ENCODE assay signal across 8 cellular contexts in the genomic region with DNA sequence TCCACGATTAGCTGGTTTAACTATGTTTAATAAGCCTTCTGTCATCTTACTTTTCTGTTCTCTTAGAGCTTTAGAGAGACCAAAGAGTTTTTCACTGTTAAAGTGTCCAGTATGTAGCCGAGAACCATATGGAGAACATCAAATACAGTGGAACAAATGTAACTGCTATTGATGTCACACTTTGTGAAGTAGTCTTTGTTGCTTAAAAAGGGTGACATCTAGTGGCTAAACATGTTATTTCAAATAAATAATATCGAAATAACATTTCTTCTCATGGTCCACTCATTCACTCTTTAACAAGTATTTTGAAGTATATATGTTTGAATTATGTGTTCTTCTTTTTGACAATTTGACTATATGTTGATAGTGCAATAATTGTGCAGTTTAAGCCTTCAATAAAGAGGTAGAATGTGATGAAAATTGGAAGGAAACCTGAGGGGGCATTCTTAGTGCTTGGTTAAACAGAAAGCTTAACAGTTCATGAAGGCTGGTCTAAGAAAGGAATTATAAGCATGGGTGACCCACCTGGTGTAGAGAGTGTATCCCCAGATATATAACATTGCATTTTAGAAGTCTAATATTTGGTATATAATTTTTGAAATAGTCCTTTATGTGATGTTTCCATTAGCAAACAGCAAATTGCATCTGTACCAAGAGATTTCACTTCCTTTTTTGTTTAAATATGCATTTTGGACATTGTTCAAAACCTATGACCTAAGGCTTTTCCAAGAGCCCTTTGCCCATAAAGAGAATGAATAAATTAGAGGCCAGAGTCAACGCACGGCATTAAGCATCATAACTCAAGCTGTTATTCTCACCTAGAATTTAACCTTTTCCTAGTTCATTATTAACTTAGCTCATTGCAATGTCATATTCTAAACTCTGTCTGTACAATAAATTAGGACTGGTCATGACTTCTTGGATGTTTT.
A peak's percentile ranks its signal among the peaks of the same experiment; 100 is the strongest.
DNase-seq lines count a peak whose midpoint lies in the region; ATAC-seq and TF ChIP-seq lines count a peak whose summit lies in the region.

No MANE protein-coding gene starts in this region.

- no peak for DNase-seq in CD4-positive, alpha-beta T cell
- DNase-seq in NCI-H69 (lab: John Stamatoyannopoulos, UW) = peak; percentile 21
- peak; percentile 21 to 33 for DNase-seq in dermis microvascular lymphatic vessel endothelial cell (ENCODE audit: low read depth in 2 of 2)
- no peak for DNase-seq in neural crest cell (ENCODE audit: low read depth, low spot score)
- DNase-seq in NCI-H524 treated with DMSO at 0.1 percent for 48 hours (lab: John Stamatoyannopoulos, UW) = no peak
- no peak for DNase-seq in stimulated activated CD4-positive, alpha-beta T cell treated with anti-CD3 and anti-CD28 coated beads, Interleukin-1b, Interleukin-23, amount 100 ng/mL, for 48 hours

- H3K36me3 Mint-ChIP-seq in CD4-positive, alpha-beta T cell (ENCODE audit: low read depth) = no peaks in the 10 kb centered on the region
- no peaks in the 10 kb centered on the region for H3K36me3 Mint-ChIP-seq in neural crest cell (ENCODE audit: low read depth)

- no peaks in the 10 kb centered on the region for H3K9me3 Mint-ChIP-seq in CD4-positive, alpha-beta T cell
- no peaks in the 10 kb centered on the region for H3K9me3 Mint-ChIP-seq in neural crest cell

- intact Hi-C loops in CD4-positive, alpha-beta T cell (cut with DNase I, micrococcal nuclease) = no loop called here

- H3K4me1 Mint-ChIP-seq in CD4-positive, alpha-beta T cell (ENCODE audit: low read depth) = no peaks in the 10 kb centered on the region
- no peaks in the 10 kb centered on the region for H3K4me1 Mint-ChIP-seq in neural crest cell

- no peak overlapping the region for H3K27ac Mint-ChIP-seq in CD4-positive, alpha-beta T cell
- no peak overlapping the region for H3K27ac Mint-ChIP-seq in neural crest cell (ENCODE audit: unreplicated experiment)

- H3K27me3 Mint-ChIP-seq in CD4-positive, alpha-beta T cell = peaks cover 4% of the 10 kb centered on the region
- H3K27me3 Mint-ChIP-seq in neural crest cell (ENCODE audit: low read depth) = no peaks in the 10 kb centered on the region

- CTCF ChIA-PET in CD4-positive, alpha-beta T cell (lab: Charles Lee) = interaction anchor here (1.0 to 1.1 kb wide), 2 partner anchors 11 to 45 kb away, joined by 3 read pairs; no protein-coding TSS in a partner anchor

- POLR2A ChIA-PET in CD4-positive, alpha-beta T cell (lab: Charles Lee) = no interaction called here

- H3K9me3 ChIP-seq in CD4-positive, alpha-beta T cell (ENCODE audit: control insufficient read depth, low read length) = no peaks in the 10 kb centered on the region

- no peaks in the 10 kb centered on the region for H3K27me3 ChIP-seq in CD4-positive, alpha-beta T cell (ENCODE audit: control insufficient read depth, insufficient read depth, low read length)

- peak; percentile 68 for TF ChIP-seq CTCF in CD4-positive, alpha-beta T cell (IDR thresholded peaks at IDR 0.05)
- TF ChIP-seq CTCF in neural crest cell (conservative IDR thresholded peaks at IDR 0.05) = peak; percentile 75

- no peak for ATAC-seq in CD4-positive, alpha-beta T cell (ENCODE audit: poor library complexity)
- ATAC-seq in GM18870 (IDR thresholded peaks at IDR 0.05; ENCODE audit: unreplicated experiment) (peak; percentile 67), HG03095 (IDR thresholded peaks at IDR 0.05; ENCODE audit: unreplicated experiment) (peak; percentile 88)

- H3K27ac ChIP-seq in CD4-positive, alpha-beta T cell (ENCODE audit: low read depth, low read length) = no peak overlapping the region

- no peak overlapping the region for H3K4me3 Mint-ChIP-seq in CD4-positive, alpha-beta T cell
- H3K4me3 Mint-ChIP-seq in neural crest cell = no peak overlapping the region

Comparison
In these comparisons a context has a peak if more than half of its experiments do, and no peak if none do; other contexts are left out.
1. DNase-seq: peak in NCI-H69 (single experiment) and dermis microvascular lymphatic vessel endothelial cell (2 of 2); none in CD4-positive, alpha-beta T cell (0 of 10), neural crest cell (single experiment), NCI-H524 treated with DMSO at 0.1 percent for 48 hours (single experiment) and stimulated activated CD4-positive, alpha-beta T cell treated with anti-CD3 and anti-CD28 coated beads, Interleukin-1b, Interleukin-23, amount 100 ng/mL, for 48 hours (single experiment).